In the genomic region with DNA sequence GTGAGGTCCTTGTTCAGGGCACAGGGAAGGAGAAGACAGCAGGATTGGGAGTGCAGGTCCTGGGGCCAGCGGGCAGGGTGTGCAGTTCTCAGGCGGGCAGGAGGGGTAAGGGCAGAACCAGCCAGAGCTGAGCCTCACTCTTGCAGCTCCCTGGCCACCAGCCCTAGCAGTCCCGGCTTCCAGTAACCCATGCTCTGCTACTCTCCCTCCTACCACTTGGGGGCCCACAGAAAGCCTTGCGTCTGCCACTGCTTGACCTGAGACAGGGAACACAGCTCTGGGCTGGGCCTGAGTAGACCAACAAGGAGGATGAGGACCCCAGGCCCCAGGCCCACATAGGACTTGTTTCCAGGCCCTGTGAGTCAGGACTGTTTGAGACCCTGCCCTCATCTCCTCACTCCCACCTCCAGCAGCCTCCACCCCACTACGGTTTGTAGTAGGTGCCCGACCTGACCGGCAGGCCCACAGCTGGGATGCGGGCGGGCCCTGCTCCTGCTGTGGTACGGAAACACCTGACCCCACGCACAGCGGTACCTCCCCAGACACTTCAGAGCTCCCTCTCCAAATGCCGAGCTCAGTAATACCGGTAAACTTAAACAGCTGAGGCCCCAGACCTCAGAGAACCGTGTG, we compare ENCODE assay signal across 9 cellular contexts. TPM values are rescaled to one million over a fixed set of nuclear protein-coding genes. Genes with fewer than 3 reads are reported as not detected.
DNase-seq lines count a peak whose midpoint lies in the region; ATAC-seq and TF ChIP-seq lines count a peak whose summit lies in the region.
"Had no signal": no experiment of that assay in that cellular context is flagged by ENCODE, and none has a peak within 500 bp of the region (broad histone marks: within the 10 kb centered on the region; RNA-seq: fewer than 3 reads in every experiment).

No MANE protein-coding gene starts in this region.

- no peak overlapping the region for H2BK15ac ChIP-seq in IMR-90 (ENCODE audit: low read depth, low read length)

- no peak for TF ChIP-seq RAD21 in IMR-90 (IDR thresholded peaks at IDR 0.05; ENCODE audit: low read length)

- CTCF ChIA-PET in IMR-90 (lab: Yijun Ruan, JAX): interaction anchor here (1.6 kb wide), 1 partner anchor 113 kb away, joined by 3 read pairs; no protein-coding TSS in a partner anchor

- no peaks in the 10 kb centered on the region for H3K9me1 ChIP-seq in IMR-90 (ENCODE audit: insufficient read depth, low read length)

- peaks cover 45% of the 10 kb centered on the region for H3K36me3 Mint-ChIP-seq in activated naive CD8-positive, alpha-beta T cell treated with anti-CD3 and anti-CD28 coated beads for 36 hours
- peaks cover 23% of the 10 kb centered on the region for H3K36me3 Mint-ChIP-seq in type B pancreatic cell
- H3K36me3 Mint-ChIP-seq: naive B cell had no signal

- H2BK20ac ChIP-seq in IMR-90 (ENCODE audit: low read depth, low read length): no peak overlapping the region

- peak; percentile 22 for DNase-seq in NK-92 treated with Interleukin-12 subunit alpha and Interleukin-12 subunit beta, amount 100 ng/mL, for 24 hours (lab: John Stamatoyannopoulos, UW)
- DNase-seq in NK-92 (lab: John Stamatoyannopoulos, UW; ENCODE audit: unreplicated experiment) (no peak), IMR-90 (peak; percentile 3), iris pigment epithelial cell (ENCODE audit: low read depth) (peak; percentile 12), type B pancreatic cell (ENCODE audit: extremely low spot score, unreplicated experiment) (no peak)
- DNase-seq in activated naive CD8-positive, alpha-beta T cell treated with anti-CD3 and anti-CD28 coated beads for 36 hours: peak; percentile 21
- DNase-seq: naive B cell had no signal

- intact Hi-C loops in IMR-90 (cut with micrococcal nuclease): no loop called here

- no peak overlapping the region for H3K4me2 ChIP-seq in IMR-90 (ENCODE audit: low read depth, low read length)

- H3K9me3 Mint-ChIP-seq in activated naive CD8-positive, alpha-beta T cell treated with anti-CD3 and anti-CD28 coated beads for 36 hours: no peaks in the 10 kb centered on the region
- no peaks in the 10 kb centered on the region for H3K9me3 Mint-ChIP-seq in type B pancreatic cell

- H3K4me1 ChIP-seq in IMR-90 (ENCODE audit: control insufficient read depth, insufficient read depth, low read length): no peaks in the 10 kb centered on the region

- H3K79me1 ChIP-seq in IMR-90 (ENCODE audit: low read depth in 1 of 2, low read length in 2 of 2): no peaks in the 10 kb centered on the region

- no peak overlapping the region for H3K27ac ChIP-seq in IMR-90 (ENCODE audit: insufficient read depth, low read length)

- no peak overlapping the region for H3K56ac ChIP-seq in IMR-90 (ENCODE audit: extremely low read depth, insufficient read depth, low read length)

- H3K9me3 ChIP-seq in IMR-90 (ENCODE audit: control insufficient read depth, insufficient read depth, low read length): no peaks in the 10 kb centered on the region; the same call in 1 of the 2 replicates

- H3K14ac ChIP-seq in IMR-90 (replicated peaks; ENCODE audit: low read depth, low read length): no peak overlapping the region

- ATAC-seq in IMR-90 (ENCODE audit: low read depth): peak; percentile 51
- no peak for ATAC-seq in GM21737 (IDR thresholded peaks at IDR 0.05; ENCODE audit: unreplicated experiment)
- ATAC-seq in GM21390 (IDR thresholded peaks at IDR 0.05; ENCODE audit: unreplicated experiment): no peak

- H3K4me3 Mint-ChIP-seq in activated naive CD8-positive, alpha-beta T cell treated with anti-CD3 and anti-CD28 coated beads for 36 hours: no peak overlapping the region
- H3K4me3 Mint-ChIP-seq in type B pancreatic cell: no peak overlapping the region
- H3K4me3 Mint-ChIP-seq: naive B cell had no signal

- no peaks in the 10 kb centered on the region for H3K27me3 Mint-ChIP-seq in activated naive CD8-positive, alpha-beta T cell treated with anti-CD3 and anti-CD28 coated beads for 36 hours
- no peaks in the 10 kb centered on the region for H3K27me3 Mint-ChIP-seq in type B pancreatic cell

- H3K4me1 Mint-ChIP-seq in activated naive CD8-positive, alpha-beta T cell treated with anti-CD3 and anti-CD28 coated beads for 36 hours: peaks cover 11% of the 10 kb centered on the region
- H3K4me1 Mint-ChIP-seq in type B pancreatic cell (ENCODE audit: unreplicated experiment): peaks cover 32% of the 10 kb centered on the region

- dilution Hi-C loops in IMR-90 (cut with HindIII; ENCODE audit: low sequenced_read_pairs, unreplicated experiment): no loop called here

- no peak overlapping the region for H4K91ac ChIP-seq in IMR-90 (ENCODE audit: insufficient read depth, low read depth, low read length)

- 65% methylated on average over 4 of the region's 15 CpGs; no CpG with 5 or more reads in 1 of the 2 experiments for WGBS in IMR-90 (ENCODE audit: extremely low coverage in 2 of 2, insufficient read length in 1 of 2), 2 experiments

- no peak overlapping the region for H3K4ac ChIP-seq in IMR-90 (ENCODE audit: low read depth, low read length)

- no peak overlapping the region for H2AK5ac ChIP-seq in IMR-90 (ENCODE audit: low read depth, low read length)

- no peak overlapping the region for H3K27ac Mint-ChIP-seq in activated naive CD8-positive, alpha-beta T cell treated with anti-CD3 and anti-CD28 coated beads for 36 hours
- H3K27ac Mint-ChIP-seq in type B pancreatic cell: no peak overlapping the region

- no peak for TF ChIP-seq POLR2A in IMR-90 (IDR thresholded peaks at IDR 0.05; ENCODE audit: low read depth, low read length)

- no peak overlapping the region for H4K8ac ChIP-seq in IMR-90 (ENCODE audit: low read depth in 2 of 2, low read length in 2 of 2)

- no peak overlapping the region for H2BK120ac ChIP-seq in IMR-90 (ENCODE audit: low read depth, low read length)

- no peaks in the 10 kb centered on the region for H3K27me3 ChIP-seq in IMR-90 (ENCODE audit: control insufficient read depth, insufficient read depth, low read length)

- no peak overlapping the region for H3K23ac ChIP-seq in IMR-90 (ENCODE audit: low read depth, low read length)

- TF ChIP-seq CTCF in IMR-90 (conservative IDR thresholded peaks at IDR 0.05; ENCODE audit: low read depth, low read length): no peak
- TF ChIP-seq CTCF in type B pancreatic cell (conservative IDR thresholded peaks at IDR 0.05): peak; percentile 69

- no peaks in the 10 kb centered on the region for H4K20me1 ChIP-seq in IMR-90 (ENCODE audit: insufficient read depth, low read length)

- no peaks in the 10 kb centered on the region for H3K36me3 ChIP-seq in IMR-90 (ENCODE audit: control insufficient read depth, insufficient read depth, low read length)

- H2AFZ ChIP-seq in IMR-90 (replicated peaks; ENCODE audit: low read length, poor library complexity): no peak overlapping the region

- no peak overlapping the region for H4K5ac ChIP-seq in IMR-90 (ENCODE audit: low read depth, low read length)

- no peak overlapping the region for H3K18ac ChIP-seq in IMR-90 (ENCODE audit: low read depth, low read length)

- in situ Hi-C loops in IMR-90 (cut with MboI; ENCODE audit: low sequenced_read_pairs): no loop called here

- H2AK9ac ChIP-seq in IMR-90 (replicated peaks; ENCODE audit: low read depth, low read length, poor library complexity): no peak overlapping the region

- no peak overlapping the region for H2BK5ac ChIP-seq in IMR-90 (ENCODE audit: low read depth, low read length, poor library complexity, severe bottlenecking)

- no peak overlapping the region for H3K9ac ChIP-seq in IMR-90 (ENCODE audit: low read depth, low read length)

- no peak overlapping the region for H3K4me3 ChIP-seq in IMR-90 (ENCODE audit: insufficient read depth, low read depth, low read length)

- POLR2A ChIA-PET in IMR-90 (lab: Charles Lee; ENCODE audit: unreplicated experiment): no interaction called here

- BruUV-seq in IMR-90 (replicated peaks; lab: Mats Ljungman, UMichigan): no TSS peak

TF ChIP-seq in IMR-90, 13 proteins besides CTCF, POLR2A, EP300 and RAD21 (continues in another document):
- no peak for TF ChIP-seq RFX5 (IDR thresholded peaks at IDR 0.05; ENCODE audit: low read depth, low read length)
- TF ChIP-seq CEBPB (IDR thresholded peaks at IDR 0.05; ENCODE audit: low read depth, low read length): no peak
- TF ChIP-seq, protein P1, sequence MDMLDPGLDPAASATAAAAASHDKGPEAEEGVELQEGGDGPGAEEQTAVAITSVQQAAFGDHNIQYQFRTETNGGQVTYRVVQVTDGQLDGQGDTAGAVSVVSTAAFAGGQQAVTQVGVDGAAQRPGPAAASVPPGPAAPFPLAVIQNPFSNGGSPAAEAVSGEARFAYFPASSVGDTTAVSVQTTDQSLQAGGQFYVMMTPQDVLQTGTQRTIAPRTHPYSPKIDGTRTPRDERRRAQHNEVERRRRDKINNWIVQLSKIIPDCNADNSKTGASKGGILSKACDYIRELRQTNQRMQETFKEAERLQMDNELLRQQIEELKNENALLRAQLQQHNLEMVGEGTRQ (IDR thresholded peaks at IDR 0.05; ENCODE audit: low read depth, low read length): no peak
- no peak for TF ChIP-seq SMC3 (IDR thresholded peaks at IDR 0.05; ENCODE audit: low read depth, low read length)
- TF ChIP-seq CHD1 (IDR thresholded peaks at IDR 0.05; ENCODE audit: low read depth, low read length): no peak
- TF ChIP-seq, protein P2, sequence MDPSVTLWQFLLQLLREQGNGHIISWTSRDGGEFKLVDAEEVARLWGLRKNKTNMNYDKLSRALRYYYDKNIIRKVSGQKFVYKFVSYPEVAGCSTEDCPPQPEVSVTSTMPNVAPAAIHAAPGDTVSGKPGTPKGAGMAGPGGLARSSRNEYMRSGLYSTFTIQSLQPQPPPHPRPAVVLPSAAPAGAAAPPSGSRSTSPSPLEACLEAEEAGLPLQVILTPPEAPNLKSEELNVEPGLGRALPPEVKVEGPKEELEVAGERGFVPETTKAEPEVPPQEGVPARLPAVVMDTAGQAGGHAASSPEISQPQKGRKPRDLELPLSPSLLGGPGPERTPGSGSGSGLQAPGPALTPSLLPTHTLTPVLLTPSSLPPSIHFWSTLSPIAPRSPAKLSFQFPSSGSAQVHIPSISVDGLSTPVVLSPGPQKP (IDR thresholded peaks at IDR 0.05; ENCODE audit: borderline replicate concordance, low read depth, low read length): no peak
- TF ChIP-seq RCOR1 (IDR thresholded peaks at IDR 0.05; ENCODE audit: insufficient replicate concordance, low read length): no peak
- no peak for TF ChIP-seq MXI1 (IDR thresholded peaks at IDR 0.05; ENCODE audit: borderline replicate concordance, low read depth, low read length)
- no peak for TF ChIP-seq FOS (IDR thresholded peaks at IDR 0.05; ENCODE audit: low read depth, low read length)
- TF ChIP-seq MAZ (IDR thresholded peaks at IDR 0.05; ENCODE audit: borderline replicate concordance, low read depth, low read length): no peak
- TF ChIP-seq BHLHE40 (IDR thresholded peaks at IDR 0.05; ENCODE audit: low read depth, low read length): no peak
- TF ChIP-seq NFE2L2 (IDR thresholded peaks at IDR 0.05; ENCODE audit: low read depth, low read length): no peak

RNA-seq across cellular contexts. Expression of a gene that starts 39.2 kb away (rescaled TPM):
- not detected in 2 replicates for total RNA-seq in IMR-90 (2012; rRNA removed)
- polyA plus RNA-seq in IMR-90 (2012; rRNA removed): not detected in 2 replicates
- 0.05 TPM in 1 of 2 replicates, not detected in the other for polyA plus RNA-seq in IMR-90 (2012; cell fraction: cytosol; rRNA removed)
- not detected in 2 replicates for polyA plus RNA-seq in IMR-90 (2012; cell fraction: nucleus; rRNA removed; ENCODE audit: low replicate concordance)
- total RNA-seq in activated naive CD8-positive, alpha-beta T cell treated with anti-CD3 and anti-CD28 coated beads for 36 hours: 10 to 100 TPM; 18.6 to 19.6 TPM
- 7.6 and 10.1 TPM in 2 replicates for total RNA-seq in type B pancreatic cell (ENCODE audit: low replicate concordance)

Comparison
In these comparisons a context has a peak if more than half of its experiments do, and no peak if none do; other contexts are left out.
1. DNase-seq: peak in NK-92 treated with Interleukin-12 subunit alpha and Interleukin-12 subunit beta, amount 100 ng/mL, for 24 hours (single experiment), IMR-90 (single experiment), activated naive CD8-positive, alpha-beta T cell treated with anti-CD3 and anti-CD28 coated beads for 36 hours (single experiment) and iris pigment epithelial cell (single experiment); none in NK-92 (single experiment) and type B pancreatic cell (single experiment).